8 cellular contexts compared by ENCODE assay signal in the genomic region with DNA sequence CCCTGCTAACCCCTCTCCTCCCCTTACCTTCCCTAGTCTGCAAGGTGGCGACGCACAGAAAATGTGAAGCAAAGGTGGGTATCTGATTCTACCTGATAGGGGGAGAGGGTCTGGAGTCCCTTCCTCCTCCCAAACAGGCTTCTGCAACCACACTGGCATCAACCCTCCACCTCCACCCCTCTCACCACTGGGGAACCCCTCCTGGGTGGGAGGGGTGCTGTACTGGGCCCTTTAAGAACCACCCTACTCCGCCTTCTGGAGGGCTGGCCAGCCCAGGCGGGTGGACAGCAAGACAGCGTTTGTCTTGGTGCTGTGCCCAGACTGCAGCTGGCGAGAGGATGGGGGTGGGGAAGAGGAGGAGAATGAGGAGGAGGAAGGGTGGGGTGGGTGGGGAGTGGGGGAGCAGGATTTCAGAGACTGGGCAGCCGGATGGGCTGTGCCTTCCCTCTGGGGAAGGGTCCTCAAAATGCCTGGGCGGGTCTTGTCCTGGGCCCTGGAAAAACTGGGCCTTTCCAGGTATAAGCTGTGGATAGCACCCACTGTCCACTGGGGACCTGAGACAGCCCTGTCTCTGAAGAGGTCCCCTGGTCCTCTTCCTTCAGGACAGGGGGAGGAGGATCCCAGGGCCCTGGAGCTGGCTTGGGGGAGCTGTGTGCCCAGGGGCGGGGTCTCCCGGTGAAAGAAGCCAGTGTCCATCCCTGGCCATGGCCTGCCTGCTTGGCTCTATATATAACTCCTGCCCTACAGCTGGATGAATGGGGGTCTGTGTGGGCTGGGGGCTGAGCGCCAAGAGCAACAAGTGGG. TPM values are rescaled to one million over a fixed set of nuclear protein-coding genes. Genes with fewer than 3 reads are reported as not detected.
DNase-seq lines count a peak whose midpoint lies in the region; ATAC-seq and TF ChIP-seq lines count a peak whose summit lies in the region.

No MANE protein-coding gene starts in this region.

- no peak overlapping the region for H3K27ac Mint-ChIP-seq in endodermal cell

- peaks cover 5% of the 10 kb centered on the region for H3K36me3 Mint-ChIP-seq in endodermal cell (ENCODE audit: low read depth)

- no peak for TF ChIP-seq CTCF in 22Rv1 (IDR thresholded peaks at IDR 0.05)
- TF ChIP-seq CTCF in endodermal cell (conservative IDR thresholded peaks at IDR 0.05): no peak

- peaks cover 32% of the 10 kb centered on the region for H3K4me1 ChIP-seq in endodermal cell (ENCODE audit: control insufficient read depth, insufficient read depth, low read length)

- no peaks in the 10 kb centered on the region for H3K27me3 ChIP-seq in endodermal cell (ENCODE audit: control insufficient read depth, insufficient read depth, low read length, poor library complexity, severe bottlenecking)

- ATAC-seq in HG02973 (IDR thresholded peaks at IDR 0.05; ENCODE audit: unreplicated experiment): no peak

- peaks cover 44% of the 10 kb centered on the region for H3K4me1 Mint-ChIP-seq in endodermal cell

- H3K4me3 ChIP-seq in endodermal cell (ENCODE audit: low read length): no peak overlapping the region

- H3K4me3 Mint-ChIP-seq in endodermal cell: no peak overlapping the region

- 91 to 100% methylated on average over 1 to 11 of the region's 11 CpGs for WGBS in endodermal cell (ENCODE audit: insufficient coverage in 1 of 2, insufficient read length in 1 of 2), 2 experiments

- H3K36me3 ChIP-seq in endodermal cell (ENCODE audit: control insufficient read depth, insufficient read depth, low read length): peaks cover 20% of the 10 kb centered on the region

- no peak overlapping the region for H3K9ac ChIP-seq in endodermal cell (ENCODE audit: extremely low read depth, low read length, poor library complexity, severe bottlenecking)

- H3K9me3 ChIP-seq in endodermal cell (ENCODE audit: control insufficient read depth, low read length): no peaks in the 10 kb centered on the region

- DNase-seq in NCI-H2029 (lab: John Stamatoyannopoulos, UW) (peak; percentile 81), endodermal cell (peak; percentile 49), middle frontal gyrus (ENCODE audit: extremely low spot score, low spot score) (peak; percentile 73), SKM-1 (lab: John Stamatoyannopoulos, UW; ENCODE audit: unreplicated experiment) (no peak), RKO (ENCODE audit: low spot score) (no peak), NCI-H2227 (lab: John Stamatoyannopoulos, UW; ENCODE audit: unreplicated experiment) (no peak)

- H3K9me3 Mint-ChIP-seq in endodermal cell: no peaks in the 10 kb centered on the region

- H3K27me3 Mint-ChIP-seq in endodermal cell (ENCODE audit: insufficient read depth): peaks cover 10% of the 10 kb centered on the region

- H3K27ac ChIP-seq in 22Rv1 (peak overlapping the region; percentile 100), endodermal cell (ENCODE audit: low read depth, low read length) (no peak overlapping the region)

RNA-seq across cellular contexts. Expression of gene TNS2, which starts 2.8 kb away (rescaled TPM):
- total RNA-seq in endodermal cell: 10 to 100 TPM; 10.2 to 12.6 TPM
- 9.5 TPM for polyA plus RNA-seq in endodermal cell (2013, experiment 1 of 2)
- polyA plus RNA-seq in endodermal cell (2013, experiment 2 of 2): 9.6 TPM

RNA-seq across cellular contexts. Expression of gene SPRYD3, which starts 26.6 kb away (rescaled TPM):
- total RNA-seq in endodermal cell: 10 to 100 TPM; 13.0 to 18.4 TPM
- 6.8 TPM for polyA plus RNA-seq in endodermal cell (2013, experiment 1 of 2)
- polyA plus RNA-seq in endodermal cell (2013, experiment 2 of 2): 7.2 TPM

RNA-seq across cellular contexts. Expression of gene IGFBP6, which starts 44.8 kb away (rescaled TPM):
- total RNA-seq in endodermal cell: 10 to 100 TPM; 21.7 to 48.4 TPM
- polyA plus RNA-seq in endodermal cell (2013, experiment 1 of 2): 13.5 TPM
- polyA plus RNA-seq in endodermal cell (2013, experiment 2 of 2): 23.1 TPM

RNA-seq across cellular contexts. Expression of gene EIF4B, which starts 46.4 kb away (rescaled TPM):
- 100 to 1,000 TPM; 596 to 655 TPM for total RNA-seq in endodermal cell
- polyA plus RNA-seq in endodermal cell (2013, experiment 1 of 2): 388 TPM
- 341 TPM for polyA plus RNA-seq in endodermal cell (2013, experiment 2 of 2)

RNA-seq across cellular contexts. Expression of gene SOAT2, which starts 50.7 kb away (rescaled TPM):
- total RNA-seq in endodermal cell: under 1 TPM; 0.46 to 0.71 TPM
- 0.28 TPM for polyA plus RNA-seq in endodermal cell (2013, experiment 1 of 2)
- 0.21 TPM for polyA plus RNA-seq in endodermal cell (2013, experiment 2 of 2)

Comparison
In these comparisons a context has a peak if more than half of its experiments do, and no peak if none do; other contexts are left out.
1. DNase-seq: peak in NCI-H2029 (single experiment), endodermal cell (single experiment) and middle frontal gyrus (single experiment); none in SKM-1 (single experiment), RKO (single experiment) and NCI-H2227 (single experiment).